In genomic region chr12:74403221-74403470, GRCh38 we compare ENCODE assay signal across 5 cellular contexts.
DNase-seq lines count a peak whose midpoint lies in the region; ATAC-seq, FAIRE-seq and TF ChIP-seq lines count a peak whose summit lies in the region.
"Not testable (repeated sequence)": the region's sequence is repeated elsewhere in the genome, so short reads cannot be mapped to it uniquely, and the experiment has no call there.

No MANE protein-coding gene starts in this region.

- H3K27me3 ChIP-seq in HCT116 (ENCODE audit: insufficient read depth, low read length); dorsolateral prefrontal cortex; testis: not testable (repeated sequence)

- not testable (repeated sequence) for TF ChIP-seq EP300 in A549 (IDR thresholded peaks at IDR 0.05)

- H4K20me1 ChIP-seq in HCT116 (ENCODE audit: insufficient read depth) = not testable (repeated sequence)

- BruUV-seq in HCT116 (replicated peaks; lab: Mats Ljungman, UMichigan) = not testable (repeated sequence)

- CTCF ChIA-PET in A549 (lab: Yijun Ruan, JAX) = interaction anchor here (2.1 to 2.7 kb wide), 2 partner anchors 9 to 12 kb away, joined by 7 to 15 read pairs; no protein-coding TSS in a partner anchor
- CTCF ChIA-PET in HCT116 (lab: Charles Lee) = not testable (repeated sequence)

- not testable (repeated sequence) for TF ChIP-seq RAD21 in A549 (conservative IDR thresholded peaks at IDR 0.05 in 1 of 2, IDR thresholded peaks at IDR 0.05 in 1 of 2)
- 0 out of 2 replicates have a peak, but pooled peaks have one; percentile 8 for TF ChIP-seq RAD21 in HCT116 (IDR thresholded peaks at IDR 0.05; ENCODE audit: low read depth)

- peaks cover 11% of the 10 kb centered on the region; the same call in 1 of the 3 replicates for H3K9me3 ChIP-seq in A549
- H3K9me3 ChIP-seq in HCT116 (ENCODE audit: control insufficient read depth in 1 of 2, insufficient read depth in 1 of 2, low read depth in 1 of 2, low read length in 2 of 2); kidney (ENCODE audit: control insufficient read depth in 1 of 2, low read length in 2 of 2); testis: not testable (repeated sequence)

- H3K36me3 ChIP-seq in HCT116 (ENCODE audit: control insufficient read depth in 1 of 2, insufficient read depth in 2 of 2, low read length in 2 of 2); kidney (ENCODE audit: control insufficient read depth in 1 of 2, insufficient read depth in 2 of 2, low read length in 2 of 2); testis (ENCODE audit: low read depth, missing control alignments): not testable (repeated sequence)

- not testable (repeated sequence) for H3K9me2 ChIP-seq in HCT116 (ENCODE audit: insufficient read depth)

- peak overlapping the region; percentile 43 for H3K4me3 ChIP-seq in A549
- peak overlapping the region; percentile 34 to 43 for H3K4me3 ChIP-seq in HCT116 (replicated peaks in 1 of 2; ENCODE audit: low read depth in 1 of 2, low read length in 2 of 2)
- H3K4me3 ChIP-seq in dorsolateral prefrontal cortex = peak overlapping the region in 13 of 59 donors; percentile 28 to 56 (median 43)
- not testable (repeated sequence) for H3K4me3 ChIP-seq in kidney (ENCODE audit: low read length in 2 of 2)
- H3K4me3 ChIP-seq in testis = peak overlapping the region; percentile 23 to 41

- POLR2A ChIA-PET in A549 (lab: Yijun Ruan, JAX) = not testable (repeated sequence)
- POLR2A ChIA-PET in HCT116 (lab: Charles Lee) = interaction anchor here (1.5 to 2.0 kb wide), 2 partner anchors 17 to 82 kb away, joined by 4 read pairs; no protein-coding TSS in a partner anchor

- H3K4me2 ChIP-seq in A549 (peak overlapping the region; percentile 76), HCT116 (ENCODE audit: low read length) (peak overlapping the region; percentile 63)

- 0% methylated on average over 6 of the region's 12 CpGs for WGBS in A549 (ENCODE audit: missing lambda C conversion rate)
- WGBS in testis, 2 donors = 76% methylated on average over 12 of the region's 12 CpGs; no CpG with 5 or more reads in 1 of the 2 donors

- H3K9ac ChIP-seq in HCT116 (ENCODE audit: low read length) = peak overlapping the region; percentile 59
- H3K9ac ChIP-seq in kidney (ENCODE audit: low read length in 2 of 2) = not testable (repeated sequence)

- peak in 1 of 2 experiments; percentile 37; a peak in 3 of 6 replicates for ATAC-seq in A549
- peak; percentile 4; the same call in 1 of the 2 replicates for ATAC-seq in HCT116

- H3K27ac ChIP-seq in A549 (peak overlapping the region; percentile 80 to 97), HCT116 (ENCODE audit: low read depth, low read length) (peak overlapping the region; percentile 87), dorsolateral prefrontal cortex (peak overlapping the region in 57 of 59 donors; percentile 36 to 96 (median 91))
- H3K27ac ChIP-seq in kidney (ENCODE audit: low read depth in 2 of 2, low read length in 2 of 2); testis: not testable (repeated sequence)

- not testable (repeated sequence) for H3K79me2 ChIP-seq in HCT116 (ENCODE audit: insufficient read depth, low read length)

- peak; percentile 16; the same call in 1 of the 3 replicates for TF ChIP-seq CTCF in A549 (IDR thresholded peaks at IDR 0.05)
- TF ChIP-seq CTCF in HCT116 (IDR thresholded peaks at IDR 0.05 in 2 of 3, conservative IDR thresholded peaks at IDR 0.05 in 1 of 3; ENCODE audit: borderline replicate concordance in 1 of 3, insufficient read depth in 1 of 3, low read depth in 2 of 3, low read length in 2 of 3); dorsolateral prefrontal cortex (IDR thresholded peaks at IDR 0.05 in 54 of 56, conservative IDR thresholded peaks at IDR 0.05 in 2 of 56; ENCODE audit: low read depth in 1 of 56, partially characterized antibody in 56 of 56); kidney (IDR thresholded peaks at IDR 0.05; ENCODE audit: borderline replicate concordance, extremely low read depth, insufficient read depth); testis (IDR thresholded peaks at IDR 0.05): not testable (repeated sequence)

- DNase-seq in A549 (ENCODE audit: low read depth in 1 of 2, low spot score in 1 of 2); HCT116 (ENCODE audit: low read depth, low spot score); dorsolateral prefrontal cortex; testis: not testable (repeated sequence)
- DNase-seq in kidney = peak; percentile 45

- TF ChIP-seq POLR2A in A549 (IDR thresholded peaks at IDR 0.05; ENCODE audit: low read length); HCT116 (IDR thresholded peaks at IDR 0.05; ENCODE audit: borderline replicate concordance, extremely low read depth, insufficient read depth, insufficient read length); testis (IDR thresholded peaks at IDR 0.05): not testable (repeated sequence)

- RAD21 ChIA-PET in HCT116 (lab: Charles Lee; ENCODE audit: low non-redundant PET in 1 of 2, low total read pairs in 2 of 2, uncharacterized antibody in 2 of 2, unreplicated experiment in 2 of 2) = not testable (repeated sequence)

- H3K4me1 ChIP-seq in A549 (peaks cover 27% of the 10 kb centered on the region), HCT116 (ENCODE audit: control insufficient read depth in 1 of 2, insufficient read depth in 2 of 2, low read length in 2 of 2) (peaks cover 31 to 49% of the 10 kb centered on the region in 2 experiments; a peak in 3 of 4 replicates)
- H3K4me1 ChIP-seq in kidney (ENCODE audit: control insufficient read depth in 1 of 2, insufficient read depth in 1 of 2, low read depth in 1 of 2, low read length in 2 of 2); testis: not testable (repeated sequence)

- not testable (repeated sequence) for H2AFZ ChIP-seq in HCT116 (ENCODE audit: low read depth, low read length, poor library complexity, severe bottlenecking)

- not testable (repeated sequence) for FAIRE-seq in A549 (lab: Jason Lieb, UNC); kidney (lab: Jason Lieb, UNC)

- intact Hi-C loops in HCT116 (cut with micrococcal nuclease) = loop anchor here (2.0 kb wide), 1 partner anchor 68 kb away; no protein-coding TSS in a partner anchor
- intact Hi-C loops in dorsolateral prefrontal cortex (cut with DNase I); kidney (cut with DNase I); testis (cut with DNase I; ENCODE audit: low total_unique reads): not testable (repeated sequence)
